Comparison of ENCODE assay signal across 9 cellular contexts in the genomic region with DNA sequence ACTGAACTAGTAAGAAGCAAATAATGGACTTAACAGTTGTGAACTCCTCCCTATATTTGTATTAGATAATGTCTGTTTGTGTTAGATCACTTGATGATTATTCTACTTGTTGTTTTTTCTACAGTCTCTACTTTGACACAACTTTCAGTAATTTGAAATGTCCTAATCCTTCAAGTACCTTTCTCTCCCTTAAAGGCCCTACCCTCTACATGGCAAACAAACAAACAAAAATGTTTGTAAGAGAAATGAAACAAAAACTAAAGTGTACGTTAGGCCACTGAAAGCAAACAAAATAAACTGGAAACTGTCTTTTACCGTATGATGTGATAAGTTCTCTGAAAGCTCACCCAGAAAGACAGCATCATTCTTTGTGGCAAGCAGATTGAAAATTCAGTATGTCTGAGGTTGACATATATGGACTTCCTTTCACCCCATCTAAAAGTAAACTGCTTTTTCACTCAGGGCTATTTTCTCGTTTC.
A peak's percentile ranks its signal among the peaks of the same experiment; 100 is the strongest.
DNase-seq lines count a peak whose midpoint lies in the region; ATAC-seq lines count a peak whose summit lies in the region.
"Had no signal": no experiment of that assay in that cellular context is flagged by ENCODE, and none has a peak within 500 bp of the region (broad histone marks: within the 10 kb centered on the region; RNA-seq: fewer than 3 reads in every experiment).

No MANE protein-coding gene starts in this region.

- H3K4me3 ChIP-seq in CD4-positive, CD25-positive, alpha-beta regulatory T cell (ENCODE audit: low read depth, low read length) = peak overlapping the region; percentile 23

- H3K27ac Mint-ChIP-seq in CD4-positive, CD25-positive, alpha-beta regulatory T cell = peak overlapping the region in 1 of 3 donors; percentile 63
- peak overlapping the region; percentile 87 for H3K27ac Mint-ChIP-seq in activated T-helper 1 cell treated with anti-CD3 and anti-CD28 coated beads, Interleukin-12 subunit alpha, Interleukin-12 subunit beta, Interleukin-2, Interleukin-4 antibody, amounts not matched to agents 30 ng/mL and 10 ng/mL and 1 ng/mL, durations not matched to agents 14 hours and 24 hours and 36 hours

- H3K4me3 Mint-ChIP-seq in CD4-positive, CD25-positive, alpha-beta regulatory T cell = no peak overlapping the region
- H3K4me3 Mint-ChIP-seq in activated T-helper 1 cell treated with anti-CD3 and anti-CD28 coated beads, Interleukin-12 subunit alpha, Interleukin-12 subunit beta, Interleukin-2, Interleukin-4 antibody, amounts not matched to agents 30 ng/mL and 10 ng/mL and 1 ng/mL, durations not matched to agents 14 hours and 24 hours and 36 hours = peak overlapping the region; percentile 75

- intact Hi-C loops in activated T-helper 1 cell treated with anti-CD3 and anti-CD28 coated beads, Interleukin-12 subunit alpha, Interleukin-12 subunit beta, Interleukin-2, Interleukin-4 antibody, amounts not matched to agents 30 ng/mL and 10 ng/mL and 1 ng/mL, durations not matched to agents 14 hours and 24 hours and 36 hours (cut with micrococcal nuclease) = loop anchor here (2.0 kb wide), 1 partner anchor 17 kb away; no protein-coding TSS in a partner anchor

- peaks cover 0 to 26% (median 7%) of the 10 kb centered on the region in 4 donors for H3K4me1 Mint-ChIP-seq in CD4-positive, CD25-positive, alpha-beta regulatory T cell
- peaks cover 52% of the 10 kb centered on the region for H3K4me1 Mint-ChIP-seq in activated T-helper 1 cell treated with anti-CD3 and anti-CD28 coated beads, Interleukin-12 subunit alpha, Interleukin-12 subunit beta, Interleukin-2, Interleukin-4 antibody, amounts not matched to agents 30 ng/mL and 10 ng/mL and 1 ng/mL, durations not matched to agents 14 hours and 24 hours and 36 hours (ENCODE audit: low read depth)

- no peak overlapping the region for H3K27ac ChIP-seq in CD4-positive, CD25-positive, alpha-beta regulatory T cell (ENCODE audit: insufficient read depth, low read length, poor library complexity, severe bottlenecking)

- no peak for ATAC-seq in CD4-positive, CD25-positive, alpha-beta regulatory T cell (ENCODE audit: low read depth in 2 of 2)
- ATAC-seq in GM19455 (IDR thresholded peaks at IDR 0.05; ENCODE audit: unreplicated experiment) (peak; percentile 91), HG03175 (IDR thresholded peaks at IDR 0.05; ENCODE audit: unreplicated experiment) (peak; percentile 79)

- no peaks in the 10 kb centered on the region for H3K36me3 ChIP-seq in CD4-positive, CD25-positive, alpha-beta regulatory T cell (ENCODE audit: control insufficient read depth, insufficient read depth, low read length)

- H3K36me3 Mint-ChIP-seq in CD4-positive, CD25-positive, alpha-beta regulatory T cell = no peaks in the 10 kb centered on the region
- no peaks in the 10 kb centered on the region for H3K36me3 Mint-ChIP-seq in activated T-helper 1 cell treated with anti-CD3 and anti-CD28 coated beads, Interleukin-12 subunit alpha, Interleukin-12 subunit beta, Interleukin-2, Interleukin-4 antibody, amounts not matched to agents 30 ng/mL and 10 ng/mL and 1 ng/mL, durations not matched to agents 14 hours and 24 hours and 36 hours (ENCODE audit: low read depth)

- no peaks in the 10 kb centered on the region for H3K9me3 ChIP-seq in CD4-positive, CD25-positive, alpha-beta regulatory T cell (ENCODE audit: control insufficient read depth in 2 of 2, low read length in 2 of 2)

- peaks cover 0 to 4% (median 0%) of the 10 kb centered on the region in 7 donors for H3K9me3 Mint-ChIP-seq in CD4-positive, CD25-positive, alpha-beta regulatory T cell
- H3K9me3 Mint-ChIP-seq in activated T-helper 1 cell treated with anti-CD3 and anti-CD28 coated beads, Interleukin-12 subunit alpha, Interleukin-12 subunit beta, Interleukin-2, Interleukin-4 antibody, amounts not matched to agents 30 ng/mL and 10 ng/mL and 1 ng/mL, durations not matched to agents 14 hours and 24 hours and 36 hours = no peaks in the 10 kb centered on the region

- no peak for DNase-seq in CD4-positive, CD25-positive, alpha-beta regulatory T cell
- no peak for DNase-seq in activated T-helper 1 cell treated with anti-CD3 and anti-CD28 coated beads, Interleukin-12 subunit alpha, Interleukin-12 subunit beta, Interleukin-2, Interleukin-4 antibody, amounts not matched to agents 30 ng/mL and 10 ng/mL and 1 ng/mL, durations not matched to agents 14 hours and 24 hours and 36 hours (ENCODE audit: low spot score)
- DNase-seq in NCI-H1105 (lab: John Stamatoyannopoulos, UW) (no peak), NCI-H1436 treated with DMSO at 0.1 percent for 48 hours (lab: John Stamatoyannopoulos, UW) (no peak), NCI-H1092 treated with DMSO at 0.1 percent for 48 hours (lab: John Stamatoyannopoulos, UW) (no peak)
- DNase-seq in effector CD4-positive, alpha-beta T cell = no peak
- DNase-seq: DMS 273 treated with DMSO at 0.1 percent for 48 hours had no signal

- H3K27me3 Mint-ChIP-seq in CD4-positive, CD25-positive, alpha-beta regulatory T cell = no peaks in the 10 kb centered on the region
- peaks cover 2% of the 10 kb centered on the region for H3K27me3 Mint-ChIP-seq in activated T-helper 1 cell treated with anti-CD3 and anti-CD28 coated beads, Interleukin-12 subunit alpha, Interleukin-12 subunit beta, Interleukin-2, Interleukin-4 antibody, amounts not matched to agents 30 ng/mL and 10 ng/mL and 1 ng/mL, durations not matched to agents 14 hours and 24 hours and 36 hours (ENCODE audit: insufficient read depth)

- H3K4me1 ChIP-seq in CD4-positive, CD25-positive, alpha-beta regulatory T cell (ENCODE audit: control insufficient read depth, insufficient read depth, low read length, poor library complexity, severe bottlenecking) = peaks cover 7% of the 10 kb centered on the region

- no peaks in the 10 kb centered on the region for H3K27me3 ChIP-seq in CD4-positive, CD25-positive, alpha-beta regulatory T cell (ENCODE audit: control insufficient read depth, insufficient read depth, low read length)

Comparison
In these comparisons a context has a peak if more than half of its experiments do, and no peak if none do; other contexts are left out.
1. ATAC-seq: peak in GM19455 (single experiment) and HG03175 (single experiment); none in CD4-positive, CD25-positive, alpha-beta regulatory T cell (0 of 2).